Comparison of ENCODE assay signal across 8 cellular contexts in genomic region chr17:48002208-48002919, GRCh38. TPM values are rescaled to one million over a fixed set of nuclear protein-coding genes. Genes with fewer than 3 reads are reported as not detected.
A peak's percentile ranks its signal among the peaks of the same experiment; 100 is the strongest.
DNase-seq lines count a peak whose midpoint lies in the region; ATAC-seq and TF ChIP-seq lines count a peak whose summit lies in the region.

No MANE protein-coding gene starts in this region.

- CTCF ChIA-PET in activated CD8-positive, alpha-beta T cell treated with anti-CD3 and anti-CD28 coated beads for 36 hours (lab: Charles Lee): no interaction called here

- POLR2A ChIA-PET in activated CD8-positive, alpha-beta T cell treated with anti-CD3 and anti-CD28 coated beads for 36 hours (lab: Charles Lee): interaction anchor here (1.0 kb wide), 1 partner anchor 31 kb away, joined by 4 read pairs; the partner anchor contains the start of gene CDK5RAP3

- no peak overlapping the region for H3K27ac Mint-ChIP-seq in activated CD8-positive, alpha-beta T cell treated with anti-CD3 and anti-CD28 coated beads for 36 hours

- no peak for TF ChIP-seq CTCF in astrocyte of the cerebellum (IDR thresholded peaks at IDR 0.05; ENCODE audit: low read depth, low read length, missing control alignments)
- TF ChIP-seq CTCF in activated CD8-positive, alpha-beta T cell treated with anti-CD3 and anti-CD28 coated beads for 36 hours (IDR thresholded peaks at IDR 0.05): no peak

- H3K4me3 Mint-ChIP-seq in activated CD8-positive, alpha-beta T cell treated with anti-CD3 and anti-CD28 coated beads for 36 hours: no peak overlapping the region

- peak; percentile 41 for ATAC-seq in GM18907 (IDR thresholded peaks at IDR 0.05; ENCODE audit: unreplicated experiment)
- ATAC-seq in activated CD8-positive, alpha-beta T cell treated with anti-CD3 and anti-CD28 coated beads for 36 hours: no peak
- ATAC-seq in GM18502 (IDR thresholded peaks at IDR 0.05; ENCODE audit: poor library complexity, unreplicated experiment): no peak

- H3K36me3 Mint-ChIP-seq in activated CD8-positive, alpha-beta T cell treated with anti-CD3 and anti-CD28 coated beads for 36 hours (ENCODE audit: low read depth): no peaks in the 10 kb centered on the region

- H3K4me3 ChIP-seq in astrocyte of the cerebellum (ENCODE audit: low read depth, low read length): no peak overlapping the region

- in situ Hi-C loops in astrocyte of the cerebellum (cut with HindIII; ENCODE audit: low sequenced_read_pairs): no loop called here

- peaks cover 2% of the 10 kb centered on the region for H3K4me1 Mint-ChIP-seq in activated CD8-positive, alpha-beta T cell treated with anti-CD3 and anti-CD28 coated beads for 36 hours (ENCODE audit: low read depth)

- no peaks in the 10 kb centered on the region for H3K9me3 Mint-ChIP-seq in activated CD8-positive, alpha-beta T cell treated with anti-CD3 and anti-CD28 coated beads for 36 hours

- DNase-seq in NCI-H1694 (lab: John Stamatoyannopoulos, UW) (peak; percentile 47), astrocyte of the cerebellum (ENCODE audit: low read depth) (peak; percentile 71), islet precursor cell (peak; percentile 74), superior temporal gyrus (ENCODE audit: extremely low spot score) (peak; percentile 68), ecto neural progenitor cell (ENCODE audit: low spot score) (no peak)
- DNase-seq in activated CD8-positive, alpha-beta T cell treated with anti-CD3 and anti-CD28 coated beads for 36 hours: no peak

- intact Hi-C loops in activated CD8-positive, alpha-beta T cell treated with anti-CD3 and anti-CD28 coated beads for 36 hours (cut with micrococcal nuclease): no loop called here

- H3K27me3 Mint-ChIP-seq in activated CD8-positive, alpha-beta T cell treated with anti-CD3 and anti-CD28 coated beads for 36 hours: peaks cover 12% of the 10 kb centered on the region

RNA-seq across cellular contexts. Expression of gene CDK5RAP3, which starts 31.5 kb away (rescaled TPM):
- total RNA-seq in activated CD8-positive, alpha-beta T cell treated with anti-CD3 and anti-CD28 coated beads for 36 hours: 100 to 1,000 TPM; 161 to 171 TPM

RNA-seq across cellular contexts. Expression of gene COPZ2, which starts 35.2 kb away (rescaled TPM):
- total RNA-seq in activated CD8-positive, alpha-beta T cell treated with anti-CD3 and anti-CD28 coated beads for 36 hours: 1 to 10 TPM; 4.3 to 4.6 TPM

RNA-seq across cellular contexts. Expression of gene PRR15L, which starts 44.7 kb away (rescaled TPM):
- total RNA-seq in activated CD8-positive, alpha-beta T cell treated with anti-CD3 and anti-CD28 coated beads for 36 hours: not detected

RNA-seq across cellular contexts. Expression of gene NFE2L1, which starts 45.8 kb away (rescaled TPM):
- 10 to 100 TPM; 88.3 to 90.3 TPM for total RNA-seq in activated CD8-positive, alpha-beta T cell treated with anti-CD3 and anti-CD28 coated beads for 36 hours

Comparison
In these comparisons a context has a peak if more than half of its experiments do, and no peak if none do; other contexts are left out.
1. DNase-seq: peak in NCI-H1694 (single experiment), astrocyte of the cerebellum (single experiment), islet precursor cell (single experiment) and superior temporal gyrus (single experiment); none in activated CD8-positive, alpha-beta T cell treated with anti-CD3 and anti-CD28 coated beads for 36 hours (single experiment) and ecto neural progenitor cell (single experiment).